In genomic region chr14:81427348-81428058, GRCh38 we compare ENCODE assay signal across 1 cellular context.
TF ChIP-seq lines count a peak whose summit lies in the region.

No MANE protein-coding gene starts in this region.

TF ChIP-seq in K562, 482 proteins besides CTCF, POLR2A, EP300 and RAD21 (continued from another document and continues in another):
- TF ChIP-seq MGA (IDR thresholded peaks at IDR 0.05) (0 out of 2 replicates have a peak, but pooled peaks have one; percentile 39), GTF3C2 (IDR thresholded peaks at IDR 0.05; ENCODE audit: borderline replicate concordance, extremely low read depth, insufficient read length) (no peak), UBTF (IDR thresholded peaks at IDR 0.05; ENCODE audit: borderline replicate concordance in 1 of 2, low read depth in 2 of 2, low read length in 2 of 2) (peak; percentile 8 to 48; a peak in 1 of 4 replicates), CAMTA2 (CRISPR knock-in tag; conservative IDR thresholded peaks at IDR 0.05) (no peak), NEUROD1 (IDR thresholded peaks at IDR 0.05; ENCODE audit: borderline replicate concordance, low read depth, low read length, partially characterized antibody) (no peak), MCM7 (IDR thresholded peaks at IDR 0.05) (no peak), EZH2 (IDR thresholded peaks at IDR 0.05; ENCODE audit: borderline replicate concordance, low read depth, low read length) (no peak), ZNF830 (CRISPR knock-in tag; IDR thresholded peaks at IDR 0.05) (no peak), SRSF7 (optimal IDR thresholded peaks at IDR 0.05; ENCODE audit: low read depth, low read length) (no peak), PCBP2 (IDR thresholded peaks at IDR 0.05; ENCODE audit: low read depth, low read length, poor library complexity, severe bottlenecking) (no peak), STAT6 (CRISPR knock-in tag; IDR thresholded peaks at IDR 0.05) (no peak), E2F3 (CRISPR knock-in tag; IDR thresholded peaks at IDR 0.05) (no peak), KDM4B (IDR thresholded peaks at IDR 0.05; ENCODE audit: borderline replicate concordance in 2 of 2, low read depth in 1 of 2) (no peak), DACH1 (IDR thresholded peaks at IDR 0.05; ENCODE audit: partially characterized antibody) (peak; percentile 80), GTF2A2 (tag; IDR thresholded peaks at IDR 0.05) (no peak), HNRNPH1 (optimal IDR thresholded peaks at IDR 0.05; ENCODE audit: low read depth, low read length) (no peak), NCOA1 (IDR thresholded peaks at IDR 0.05; ENCODE audit: low read depth) (no peak), TAF9B (IDR thresholded peaks at IDR 0.05; ENCODE audit: partially characterized antibody) (peak; percentile 77), PURB (CRISPR knock-in tag; IDR thresholded peaks at IDR 0.05; ENCODE audit: low read depth) (no peak), NRF1 (conservative IDR thresholded peaks at IDR 0.05 in 1 of 2, IDR thresholded peaks at IDR 0.05 in 1 of 2) (peak; percentile 49 to 63), TBL1XR1 (IDR thresholded peaks at IDR 0.05; ENCODE audit: low read length in 2 of 2) (peak in 1 of 2 experiments; percentile 53; a peak in 1 of 4 replicates), ZNF197 (CRISPR knock-in tag; IDR thresholded peaks at IDR 0.05; ENCODE audit: low read depth) (peak; percentile 60; the same call in 1 of the 2 replicates), ATF4 (CRISPR knock-in tag; IDR thresholded peaks at IDR 0.05) (no peak), ZFP36 (IDR thresholded peaks at IDR 0.05; ENCODE audit: low read depth, low read length, partially characterized antibody) (peak; percentile 9), NR2C2 (CRISPR knock-in tag; IDR thresholded peaks at IDR 0.05) (no peak), NR2C2 (tag; IDR thresholded peaks at IDR 0.05) (peak; percentile 59), BRD9 (IDR thresholded peaks at IDR 0.05; ENCODE audit: low read depth, partially characterized antibody) (peak; percentile 73), CBFA2T2 (conservative IDR thresholded peaks at IDR 0.05) (peak; percentile 72), ESRRB (CRISPR knock-in tag; IDR thresholded peaks at IDR 0.05; ENCODE audit: borderline replicate concordance) (no peak), KLF10 (CRISPR knock-in tag; IDR thresholded peaks at IDR 0.05) (no peak), TBP (optimal IDR thresholded peaks at IDR 0.05; ENCODE audit: low read depth, low read length) (peak; percentile 48), POLR2G (IDR thresholded peaks at IDR 0.05; ENCODE audit: low read depth, low read length) (peak; percentile 60), HNRNPLL (IDR thresholded peaks at IDR 0.05; ENCODE audit: low read depth, low read length, poor library complexity, severe bottlenecking) (no peak), ZNF384 (IDR thresholded peaks at IDR 0.05; ENCODE audit: low read depth, low read length) (peak; percentile 53), ZBTB34 (CRISPR knock-in tag; IDR thresholded peaks at IDR 0.05) (no peak), ZNF184 (CRISPR knock-in tag; IDR thresholded peaks at IDR 0.05) (no peak), BCL6 (CRISPR knock-in tag; IDR thresholded peaks at IDR 0.05) (no peak), MAX (CRISPR knock-in tag; IDR thresholded peaks at IDR 0.05) (peak; percentile 89), HES1 (IDR thresholded peaks at IDR 0.05; ENCODE audit: low read depth) (no peak), SRSF3 (IDR thresholded peaks at IDR 0.05; ENCODE audit: insufficient read depth, low read length) (no peak)
